Comparison of ENCODE assay signal across 3 cellular contexts in genomic region chr2:88233216-88233615, GRCh38.
"Had no signal": no experiment of that assay in that cellular context is flagged by ENCODE, and none has a peak within 500 bp of the region (broad histone marks: within the 10 kb centered on the region; RNA-seq: fewer than 3 reads in every experiment).

No MANE protein-coding gene starts in this region.

- DNase-seq: GDM1, GF-D8 had no signal

- ATAC-seq: GM12878 had no signal

- H3K4me3 ChIP-seq: GM12878 had no signal
